25 cellular contexts compared by ENCODE assay signal in the genomic region with DNA sequence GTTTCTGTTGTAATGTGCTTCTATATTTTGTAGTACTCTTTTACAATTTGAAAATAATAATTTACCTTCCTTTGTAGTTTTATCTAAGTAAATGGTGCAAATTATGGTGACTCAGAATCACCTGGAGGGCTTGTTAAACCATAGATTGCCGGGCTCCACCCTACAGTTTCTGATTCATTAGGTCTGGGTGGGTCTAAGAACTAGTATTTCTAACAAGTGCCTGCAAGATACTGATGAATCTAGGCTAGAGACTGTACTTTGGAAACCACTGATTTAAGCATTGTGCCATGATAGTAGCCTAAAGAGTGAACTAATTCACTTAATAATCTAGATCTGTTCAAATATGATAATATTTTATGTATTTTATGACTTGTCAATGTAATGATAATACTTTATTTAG.
"Had no signal": no experiment of that assay in that cellular context is flagged by ENCODE, and none has a peak within 500 bp of the region (broad histone marks: within the 10 kb centered on the region; RNA-seq: fewer than 3 reads in every experiment).

No MANE protein-coding gene starts in this region.

- H3K27me3 ChIP-seq: adrenal gland, ascending aorta, brain microvascular endothelial cell, heart right ventricle, sigmoid colon, uterus had no signal

- FAIRE-seq: endothelial cell of umbilical vein had no signal

- H3K36me3 ChIP-seq: adrenal gland, ascending aorta, brain microvascular endothelial cell, heart right ventricle, sigmoid colon, uterus had no signal

- H3K4me2 ChIP-seq: smooth muscle cell had no signal

- H3K9me3 ChIP-seq: adrenal gland, ascending aorta, heart right ventricle, sigmoid colon, uterus had no signal

- DNase-seq: activated B cell treated with CpG ODN at 0.5 μM for 24 hours; activated CD4-positive, alpha-beta T cell treated with anti-CD3 and anti-CD28 coated beads for 4 hours; activated CD4-positive, alpha-beta T cell treated with anti-CD3 and anti-CD28 coated beads, Interleukin-2, amount 50 U/mL, for 48 hours; activated CD8-positive, alpha-beta memory T cell treated with anti-CD3 and anti-CD28 coated beads, Interleukin-2, amount 50 U/mL, for 48 hours; activated naive CD4-positive, alpha-beta T cell; activated T-cell treated with anti-CD3 and anti-CD28 coated beads, Interleukin-2, amount 50 U/mL, for 4 hours; adrenal gland; brain microvascular endothelial cell; effector memory CD8-positive, alpha-beta T cell; heart right ventricle; naive thymus-derived CD8-positive, alpha-beta T cell; retina; sigmoid colon; stimulated activated CD4-positive, alpha-beta T cell treated with anti-CD3 and anti-CD28 coated beads, Interleukin-15, amount 100 ng/mL, for 24 hours; stimulated activated CD4-positive, alpha-beta T cell treated with anti-CD3 and anti-CD28 coated beads, Interleukin-2, amount 100 ng/mL, for 48 hours; stimulated activated CD8-positive, alpha-beta memory T cell treated with anti-CD3 and anti-CD28 coated beads, Interleukin-4, amount 100 ng/mL, for 48 hours; stimulated activated naive B cell treated with anti-CD40 and anti-IgM and Interleukin-4, amounts not matched to agents 10 μg/mL and 1 μg/mL and 100 μg/mL, for 72 hours; T-helper 9 cell; trophoblast cell; uterus had no signal

- H3K4me3 ChIP-seq: adrenal gland, ascending aorta, heart right ventricle, lung, sigmoid colon, smooth muscle cell, uterus had no signal

- H3K27ac ChIP-seq: adrenal gland, ascending aorta, brain microvascular endothelial cell, heart right ventricle, sigmoid colon, uterus had no signal

- ATAC-seq: activated T-cell treated with anti-CD3 and anti-CD28 coated beads, Interleukin-2, amount 50 U/mL, for 4 hours; effector memory CD8-positive, alpha-beta T cell; heart right ventricle; left lobe of liver; naive thymus-derived CD8-positive, alpha-beta T cell; stimulated activated naive B cell treated with anti-CD40 and anti-IgM and Interleukin-4, amounts not matched to agents 10 μg/mL and 1 μg/mL and 100 μg/mL, for 72 hours had no signal

- H3K4me1 ChIP-seq: adrenal gland, ascending aorta, sigmoid colon, uterus had no signal
